Comparison of ENCODE assay signal across 21 cellular contexts in the genomic region with DNA sequence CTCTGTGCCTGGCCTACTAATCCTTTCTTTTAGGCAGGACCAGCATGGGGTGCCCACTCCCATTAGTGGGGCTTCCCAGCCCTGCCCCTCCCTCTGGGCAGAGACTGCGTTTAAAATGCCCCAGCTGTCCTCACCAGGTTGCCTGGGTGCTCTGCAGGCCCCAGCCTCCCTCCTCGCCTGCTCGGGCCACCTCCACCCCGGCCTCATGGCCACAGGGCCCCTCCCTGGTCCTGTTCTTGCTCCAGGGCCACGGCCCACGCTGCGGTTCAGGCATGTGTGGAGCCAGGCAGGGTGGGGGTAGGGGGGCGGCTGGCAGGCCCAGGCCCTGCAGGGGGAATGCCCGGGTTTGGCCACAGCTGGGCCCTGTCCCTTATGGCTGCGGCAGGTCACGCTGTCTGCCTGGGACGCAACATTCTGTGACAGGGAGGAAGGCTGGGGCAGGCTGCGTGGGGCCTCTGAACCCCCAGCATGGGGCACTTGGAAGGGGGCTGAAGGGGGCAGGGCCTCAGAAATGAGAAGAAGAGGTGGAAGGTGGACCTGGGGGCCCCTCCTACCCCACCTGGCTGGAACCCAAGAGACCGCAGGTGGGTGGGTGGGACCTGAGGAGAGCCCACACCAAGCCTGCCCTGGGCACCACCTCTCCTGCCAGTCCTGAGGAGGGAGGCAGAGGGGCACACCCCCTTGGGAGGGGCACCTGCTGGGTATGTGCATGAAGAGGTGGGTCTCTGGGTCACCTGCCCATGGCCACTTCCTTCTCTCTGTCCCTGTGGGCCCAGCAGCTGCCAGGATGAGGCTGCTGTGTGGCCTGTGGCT. TPM values are rescaled to one million over a fixed set of nuclear protein-coding genes. Genes with fewer than 3 reads are reported as not detected.
DNase-seq lines count a peak whose midpoint lies in the region; ATAC-seq and TF ChIP-seq lines count a peak whose summit lies in the region.
"Had no signal": no experiment of that assay in that cellular context is flagged by ENCODE, and none has a peak within 500 bp of the region (broad histone marks: within the 10 kb centered on the region; RNA-seq: fewer than 3 reads in every experiment).

A gene with protein sequence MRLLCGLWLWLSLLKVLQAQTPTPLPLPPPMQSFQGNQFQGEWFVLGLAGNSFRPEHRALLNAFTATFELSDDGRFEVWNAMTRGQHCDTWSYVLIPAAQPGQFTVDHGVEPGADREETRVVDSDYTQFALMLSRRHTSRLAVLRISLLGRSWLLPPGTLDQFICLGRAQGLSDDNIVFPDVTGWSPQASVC (plus strand): TSS at position 733 of the 813 bp plus-strand sequence. CDS start 55 bp downstream, at position 788.

- H3K4me3 Mint-ChIP-seq in activated CD4-positive, alpha-beta T cell treated with anti-CD3 and anti-CD28 coated beads, Interleukin-2, amount 10 ng/mL, durations not matched to agents 7 days and 5 days, result no peak within 1 kb of the TSS
- peak within 1 kb of the TSS in 6 of 10 donors; percentile 19 to 88 (median 42) for H3K4me3 Mint-ChIP-seq in naive thymus-derived CD8-positive, alpha-beta T cell

- no peak for DNase-seq in activated CD4-positive, alpha-beta T cell treated with anti-CD3 and anti-CD28 coated beads, Interleukin-2, amount 10 ng/mL, durations not matched to agents 7 days and 5 days
- no peak for DNase-seq in activated CD4-positive, alpha-beta T cell treated with anti-CD3 and anti-CD28 coated beads, Interleukin-2, amount 50 U/mL, for 4 hours
- no peak for DNase-seq in cardiac muscle cell (ENCODE audit: low read depth in 1 of 2, low spot score in 1 of 2)
- DNase-seq in naive thymus-derived CD8-positive, alpha-beta T cell, result peak in 2 of 10 donors; percentile 3 to 48
- no peak for DNase-seq in NCI-H226
- DNase-seq in NCI-H1930 (lab: John Stamatoyannopoulos, UW), result no peak
- no peak for DNase-seq in HCEC 1CT
- DNase-seq: activated CD4-positive, CD25-positive, alpha-beta regulatory T cell; activated CD8-positive, alpha-beta memory T cell treated with anti-CD3 and anti-CD28 coated beads, Interleukin-2, amount 10 ng/mL, durations not matched to agents 7 days and 5 days; activated gamma-delta T cell; hippocampal formation; NCI-H2107; stimulated activated CD4-positive, alpha-beta T cell treated with anti-CD3 and anti-CD28 coated beads, Interleukin-4, amount 100 ng/mL, for 1 hour; transverse colon had no signal

- H3K27me3 ChIP-seq in cardiac muscle cell, result no peaks in the 10 kb centered on the region
- H3K27me3 ChIP-seq: transverse colon had no signal

- H3K27me3 Mint-ChIP-seq in activated CD4-positive, alpha-beta T cell treated with anti-CD3 and anti-CD28 coated beads, Interleukin-2, amount 10 ng/mL, durations not matched to agents 7 days and 5 days, result no peaks in the 10 kb centered on the region
- no peaks in the 10 kb centered on the region for H3K27me3 Mint-ChIP-seq in naive thymus-derived CD8-positive, alpha-beta T cell
- H3K27me3 Mint-ChIP-seq: activated CD8-positive, alpha-beta memory T cell treated with anti-CD3 and anti-CD28 coated beads, Interleukin-2, amount 10 ng/mL, durations not matched to agents 7 days and 5 days had no signal

- no peaks in the 10 kb centered on the region for H3K9me3 ChIP-seq in cardiac muscle cell (ENCODE audit: low read depth)
- H3K9me3 ChIP-seq: transverse colon had no signal

- H3K36me3 Mint-ChIP-seq in activated CD4-positive, alpha-beta T cell treated with anti-CD3 and anti-CD28 coated beads, Interleukin-2, amount 10 ng/mL, durations not matched to agents 7 days and 5 days (ENCODE audit: low read depth), result peaks cover 6% of the 10 kb centered on the region
- H3K36me3 Mint-ChIP-seq in naive thymus-derived CD8-positive, alpha-beta T cell, result no peaks in the 10 kb centered on the region

- H3K9me3 Mint-ChIP-seq in activated CD4-positive, alpha-beta T cell treated with anti-CD3 and anti-CD28 coated beads, Interleukin-2, amount 10 ng/mL, durations not matched to agents 7 days and 5 days, result peaks cover 6% of the 10 kb centered on the region
- peaks cover 0 to 7% (median 0%) of the 10 kb centered on the region in 9 donors for H3K9me3 Mint-ChIP-seq in naive thymus-derived CD8-positive, alpha-beta T cell

- ATAC-seq in naive thymus-derived CD8-positive, alpha-beta T cell, result no peak
- ATAC-seq in HG02798 (IDR thresholded peaks at IDR 0.05; ENCODE audit: poor library complexity, unreplicated experiment), result no peak
- ATAC-seq: activated CD8-positive, alpha-beta memory T cell treated with anti-CD3 and anti-CD28 coated beads, Interleukin-2, amount 10 ng/mL, durations not matched to agents 7 days and 5 days; left colon; sciatic nerve had no signal

- H3K36me3 ChIP-seq in cardiac muscle cell, result no peaks in the 10 kb centered on the region
- H3K36me3 ChIP-seq: transverse colon had no signal

- H3K4me1 ChIP-seq in cardiac muscle cell (ENCODE audit: low read depth), result peaks cover 17% of the 10 kb centered on the region

- POLR2A ChIA-PET in activated CD4-positive, alpha-beta T cell treated with anti-CD3 and anti-CD28 coated beads, Interleukin-2, amount 10 ng/mL, durations not matched to agents 7 days and 5 days (lab: Charles Lee), result no interaction called here
- POLR2A ChIA-PET in naive thymus-derived CD8-positive, alpha-beta T cell (lab: Charles Lee), result interaction anchor here (0.6 to 9.5 kb wide), 9 partner anchors 8 to 79 kb away, joined by 3 to 113 read pairs (median 4); a partner anchor contains a TSS

- no peak within 1 kb of the TSS for H3K4me3 ChIP-seq in cardiac muscle cell

- peak within 1 kb of the TSS; percentile 41 for H3K27ac Mint-ChIP-seq in activated CD4-positive, alpha-beta T cell treated with anti-CD3 and anti-CD28 coated beads, Interleukin-2, amount 10 ng/mL, durations not matched to agents 7 days and 5 days
- H3K27ac Mint-ChIP-seq in naive thymus-derived CD8-positive, alpha-beta T cell, result peak within 1 kb of the TSS in 7 of 10 donors; percentile 18 to 79 (median 43)

- TF ChIP-seq CTCF in cardiac muscle cell (IDR thresholded peaks at IDR 0.05; ENCODE audit: low read depth, low read length), result no peak

- CTCF ChIA-PET in activated CD4-positive, alpha-beta T cell treated with anti-CD3 and anti-CD28 coated beads, Interleukin-2, amount 10 ng/mL, durations not matched to agents 7 days and 5 days (lab: Charles Lee), result interaction anchor here (0.5 to 2.2 kb wide), 2 partner anchors 83 to 131 kb away, joined by 3 to 8 read pairs; no protein-coding TSS in a partner anchor

- H3K4me1 Mint-ChIP-seq in activated CD4-positive, alpha-beta T cell treated with anti-CD3 and anti-CD28 coated beads, Interleukin-2, amount 10 ng/mL, durations not matched to agents 7 days and 5 days, result peaks cover 9% of the 10 kb centered on the region
- peaks cover 10 to 26% (median 21%) of the 10 kb centered on the region in 4 donors for H3K4me1 Mint-ChIP-seq in naive thymus-derived CD8-positive, alpha-beta T cell

- peak within 1 kb of the TSS; percentile 43 for H3K27ac ChIP-seq in cardiac muscle cell

RNA-seq across cellular contexts. Expression of the gene that starts here (rescaled TPM):
- total RNA-seq in activated CD4-positive, alpha-beta T cell treated with anti-CD3 and anti-CD28 coated beads, Interleukin-2, amount 10 ng/mL, durations not matched to agents 7 days and 5 days, result 1 to 10 TPM; 3.1 to 3.5 TPM
- 5.0 and 11.4 TPM in 2 replicates for total RNA-seq in cardiac muscle cell
- polyA plus RNA-seq in cardiac muscle cell, result 19.7 and 21.9 TPM in 2 replicates
- total RNA-seq in naive thymus-derived CD8-positive, alpha-beta T cell, result 1 to 10 TPM; 2.6 to 2.7 TPM
- polyA plus RNA-seq in naive thymus-derived CD8-positive, alpha-beta T cell, result not detected
- total RNA-seq: A673, astrocyte, H4, RPMI7951 had no signal

Comparison
In these comparisons a context has a peak if more than half of its experiments do, and no peak if none do; other contexts are left out.
1. RNA of the gene that starts here (polyA plus RNA-seq): 19.7 to 21.9 TPM in cardiac muscle cell; not detected in naive thymus-derived CD8-positive, alpha-beta T cell; every median in the first group is over 10 times any median in the second.